In the genomic region with DNA sequence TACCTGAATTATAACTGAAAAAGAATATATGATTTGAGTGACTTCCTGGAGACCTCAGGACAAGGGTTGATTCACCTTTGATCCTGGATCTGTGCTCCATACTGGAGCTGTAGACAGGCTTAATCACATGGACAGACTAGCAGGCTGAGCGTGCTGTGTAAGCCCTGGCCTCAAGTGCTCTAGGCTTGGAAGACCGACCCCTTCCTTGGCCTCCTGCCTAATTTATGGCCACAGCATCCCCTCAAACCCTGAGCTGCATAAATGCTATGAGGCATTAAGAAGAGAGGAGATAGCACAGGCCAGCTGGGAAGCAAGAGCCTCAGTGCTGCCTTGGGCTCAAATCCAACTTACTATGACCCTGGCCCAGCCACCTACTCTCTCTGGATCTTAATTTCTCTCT, we compare ENCODE assay signal across 20 cellular contexts.
"Had no signal": no experiment of that assay in that cellular context is flagged by ENCODE, and none has a peak within 500 bp of the region (broad histone marks: within the 10 kb centered on the region; RNA-seq: fewer than 3 reads in every experiment).

No MANE protein-coding gene starts in this region.

- H3K9me3 Mint-ChIP-seq: stimulated activated memory B cell treated with anti-CD40 and anti-IgM and Interleukin-4, amounts not matched to agents 10 μg/mL and 1 μg/mL and 100 μg/mL, for 72 hours; stimulated activated naive CD8-positive, alpha-beta T cell treated with anti-CD3 and anti-CD28 coated beads, Interleukin-15, Interleukin-2, amounts not matched to agents 100 ng/mL and 50 ng/mL, for 24 hours had no signal

- H3K27me3 ChIP-seq: esophagus muscularis mucosa, neutrophil, right lobe of liver, upper lobe of left lung, uterus had no signal

- DNase-seq: effector memory CD4-positive, alpha-beta T cell; gastrocnemius medialis; heart right ventricle; hypothalamus; kidney glomerular epithelial cell; naive thymus-derived CD4-positive, alpha-beta T cell; psoas muscle; retina; right lobe of liver; stimulated activated CD4-positive, alpha-beta T cell treated with anti-CD3 and anti-CD28 coated beads, Interleukin-4, amount 100 ng/mL, for 1 hour; stimulated activated CD8-positive, alpha-beta memory T cell treated with anti-CD3 and anti-CD28 coated beads, Interleukin-4, amount 100 ng/mL, for 48 hours; tibial artery; upper lobe of left lung; uterus had no signal

- H3K4me3 Mint-ChIP-seq: naive thymus-derived CD4-positive, alpha-beta T cell; stimulated activated memory B cell treated with anti-CD40 and anti-IgM and Interleukin-4, amounts not matched to agents 10 μg/mL and 1 μg/mL and 100 μg/mL, for 72 hours; stimulated activated naive CD8-positive, alpha-beta T cell treated with anti-CD3 and anti-CD28 coated beads, Interleukin-15, Interleukin-2, amounts not matched to agents 100 ng/mL and 50 ng/mL, for 24 hours had no signal

- FAIRE-seq: endometrium, islet of Langerhans had no signal

- H3K4me3 ChIP-seq: esophagus muscularis mucosa, gastrocnemius medialis, heart right ventricle, psoas muscle, right lobe of liver, tibial artery, upper lobe of left lung, uterus had no signal

- H3K27ac Mint-ChIP-seq: naive thymus-derived CD4-positive, alpha-beta T cell; stimulated activated memory B cell treated with anti-CD40 and anti-IgM and Interleukin-4, amounts not matched to agents 10 μg/mL and 1 μg/mL and 100 μg/mL, for 72 hours; stimulated activated naive CD8-positive, alpha-beta T cell treated with anti-CD3 and anti-CD28 coated beads, Interleukin-15, Interleukin-2, amounts not matched to agents 100 ng/mL and 50 ng/mL, for 24 hours had no signal

- ATAC-seq: gastrocnemius medialis; heart right ventricle; naive thymus-derived CD4-positive, alpha-beta T cell; psoas muscle; right lobe of liver; stimulated activated memory B cell treated with anti-CD40 and anti-IgM and Interleukin-4, amounts not matched to agents 10 μg/mL and 1 μg/mL and 100 μg/mL, for 72 hours had no signal

- H3K36me3 Mint-ChIP-seq: naive thymus-derived CD4-positive, alpha-beta T cell; stimulated activated memory B cell treated with anti-CD40 and anti-IgM and Interleukin-4, amounts not matched to agents 10 μg/mL and 1 μg/mL and 100 μg/mL, for 72 hours had no signal

- H3K27me3 Mint-ChIP-seq: stimulated activated naive CD8-positive, alpha-beta T cell treated with anti-CD3 and anti-CD28 coated beads, Interleukin-15, Interleukin-2, amounts not matched to agents 100 ng/mL and 50 ng/mL, for 24 hours had no signal

- H3K27ac ChIP-seq: esophagus muscularis mucosa, gastrocnemius medialis, heart right ventricle, neutrophil, psoas muscle, right lobe of liver, tibial artery, upper lobe of left lung, uterus had no signal

- H3K4me1 Mint-ChIP-seq: naive thymus-derived CD4-positive, alpha-beta T cell; stimulated activated memory B cell treated with anti-CD40 and anti-IgM and Interleukin-4, amounts not matched to agents 10 μg/mL and 1 μg/mL and 100 μg/mL, for 72 hours had no signal
